ENCODE assay signal across 13 cellular contexts in genomic region chr17:82201498-82201910, GRCh38.
A peak's percentile ranks its signal among the peaks of the same experiment; 100 is the strongest.
DNase-seq lines count a peak whose midpoint lies in the region; ATAC-seq and TF ChIP-seq lines count a peak whose summit lies in the region.
"Had no signal": no experiment of that assay in that cellular context is flagged by ENCODE, and none has a peak within 500 bp of the region (broad histone marks: within the 10 kb centered on the region; RNA-seq: fewer than 3 reads in every experiment).

No MANE protein-coding gene starts in this region.

- H3K9me2 ChIP-seq in Loucy (replicated peaks; ENCODE audit: low read depth, low read length): no peaks in the 10 kb centered on the region

- H3K27ac ChIP-seq in BLaER1: no peak overlapping the region
- H3K27ac ChIP-seq: esophagus muscularis mucosa had no signal

- H3K4me2 ChIP-seq in BLaER1: peak overlapping the region; percentile 74
- peak overlapping the region; percentile 99 for H3K4me2 ChIP-seq in Loucy (ENCODE audit: low read depth, low read length, poor library complexity, severe bottlenecking)

- H3K4me3 ChIP-seq in BLaER1: no peak overlapping the region
- H3K4me3 ChIP-seq in Loucy (ENCODE audit: low read length, poor library complexity, severe bottlenecking): peak overlapping the region; percentile 98
- H3K4me3 ChIP-seq: esophagus muscularis mucosa, skin epidermis had no signal

- H3K79me2 ChIP-seq in Loucy (ENCODE audit: insufficient read depth, low read length): peaks cover 41% of the 10 kb centered on the region

- H3K4me1 ChIP-seq in BLaER1: peaks cover 49% of the 10 kb centered on the region
- peaks cover 58% of the 10 kb centered on the region for H3K4me1 ChIP-seq in Loucy (ENCODE audit: insufficient read depth, low read length, poor library complexity, severe bottlenecking)

- no peaks in the 10 kb centered on the region for H3K9me3 Mint-ChIP-seq in central memory CD8-positive, alpha-beta T cell
- no peaks in the 10 kb centered on the region for H3K9me3 Mint-ChIP-seq in stimulated activated naive B cell treated with anti-CD40 and anti-IgM and Interleukin-4, amounts not matched to agents 10 μg/mL and 1 μg/mL and 100 μg/mL, for 72 hours
- H3K9me3 Mint-ChIP-seq: dendritic cell treated with granulocyte-macrophage colony-stimulating factor and Interleukin-4, amounts not matched to agents 40 ng/mL and 50 ng/mL, for 4 days had no signal

- H3K9me3 ChIP-seq in BLaER1 (no peaks in the 10 kb centered on the region), Loucy (ENCODE audit: insufficient read depth, low read depth, low read length) (no peaks in the 10 kb centered on the region)
- H3K9me3 ChIP-seq: esophagus muscularis mucosa had no signal

- H3K27me3 Mint-ChIP-seq in central memory CD8-positive, alpha-beta T cell: no peaks in the 10 kb centered on the region
- H3K27me3 Mint-ChIP-seq in stimulated activated naive B cell treated with anti-CD40 and anti-IgM and Interleukin-4, amounts not matched to agents 10 μg/mL and 1 μg/mL and 100 μg/mL, for 72 hours: no peaks in the 10 kb centered on the region
- H3K27me3 Mint-ChIP-seq: dendritic cell treated with granulocyte-macrophage colony-stimulating factor and Interleukin-4, amounts not matched to agents 40 ng/mL and 50 ng/mL, for 4 days had no signal

- ATAC-seq in central memory CD8-positive, alpha-beta T cell (replicated peaks; ENCODE audit: extremely low read depth, poor library complexity, severe bottlenecking): no peak
- no peak for ATAC-seq in stimulated activated naive B cell treated with anti-CD40 and anti-IgM and Interleukin-4, amounts not matched to agents 10 μg/mL and 1 μg/mL and 100 μg/mL, for 72 hours (replicated peaks)
- no peak for ATAC-seq in GM19351 (IDR thresholded peaks at IDR 0.05; ENCODE audit: unreplicated experiment)

- H3K27ac Mint-ChIP-seq in central memory CD8-positive, alpha-beta T cell (ENCODE audit: low read depth): peak overlapping the region; percentile 82
- no peak overlapping the region for H3K27ac Mint-ChIP-seq in stimulated activated naive B cell treated with anti-CD40 and anti-IgM and Interleukin-4, amounts not matched to agents 10 μg/mL and 1 μg/mL and 100 μg/mL, for 72 hours
- H3K27ac Mint-ChIP-seq: CD14-positive monocyte; dendritic cell treated with granulocyte-macrophage colony-stimulating factor and Interleukin-4, amounts not matched to agents 40 ng/mL and 50 ng/mL, for 4 days had no signal

- peaks cover 4% of the 10 kb centered on the region for H3K36me3 Mint-ChIP-seq in central memory CD8-positive, alpha-beta T cell (ENCODE audit: insufficient read depth)
- peaks cover 22 to 26% of the 10 kb centered on the region in 2 donors for H3K36me3 Mint-ChIP-seq in stimulated activated naive B cell treated with anti-CD40 and anti-IgM and Interleukin-4, amounts not matched to agents 10 μg/mL and 1 μg/mL and 100 μg/mL, for 72 hours

- H3K4me3 Mint-ChIP-seq in central memory CD8-positive, alpha-beta T cell: peak overlapping the region; percentile 32
- no peak overlapping the region for H3K4me3 Mint-ChIP-seq in stimulated activated naive B cell treated with anti-CD40 and anti-IgM and Interleukin-4, amounts not matched to agents 10 μg/mL and 1 μg/mL and 100 μg/mL, for 72 hours
- H3K4me3 Mint-ChIP-seq: CD14-positive monocyte; dendritic cell treated with granulocyte-macrophage colony-stimulating factor and Interleukin-4, amounts not matched to agents 40 ng/mL and 50 ng/mL, for 4 days had no signal

- H3K9ac ChIP-seq in BLaER1 (no peak overlapping the region), Loucy (ENCODE audit: low read depth, low read length, poor library complexity, severe bottlenecking) (peak overlapping the region; percentile 90)

- no peaks in the 10 kb centered on the region for H4K20me1 ChIP-seq in BLaER1
- H4K20me1 ChIP-seq in Loucy (ENCODE audit: insufficient read depth, low read length, poor library complexity, severe bottlenecking): peaks cover 27% of the 10 kb centered on the region

- H3K27me3 ChIP-seq in BLaER1 (no peaks in the 10 kb centered on the region), Loucy (ENCODE audit: insufficient read depth, low read length, poor library complexity, severe bottlenecking) (no peaks in the 10 kb centered on the region)
- H3K27me3 ChIP-seq: esophagus muscularis mucosa had no signal

- TF ChIP-seq CTCF in Loucy (conservative IDR thresholded peaks at IDR 0.05; ENCODE audit: low read length): peak; percentile 42

- DNase-seq in AML-193 (lab: John Stamatoyannopoulos, UW) (peak; percentile 8 to 18), COLO829 (ENCODE audit: low spot score) (no peak)
- DNase-seq in central memory CD8-positive, alpha-beta T cell (ENCODE audit: low spot score in 2 of 2): no peak
- no peak for DNase-seq in stimulated activated naive B cell treated with anti-CD40 and anti-IgM and Interleukin-4, amounts not matched to agents 10 μg/mL and 1 μg/mL and 100 μg/mL, for 72 hours
- DNase-seq: NCI-H1436 treated with DMSO at 0.1 percent for 48 hours, NCI-H446 treated with DMSO at 0.1 percent for 48 hours had no signal

- peaks cover 24% of the 10 kb centered on the region for H3K4me1 Mint-ChIP-seq in central memory CD8-positive, alpha-beta T cell
- H3K4me1 Mint-ChIP-seq in stimulated activated naive B cell treated with anti-CD40 and anti-IgM and Interleukin-4, amounts not matched to agents 10 μg/mL and 1 μg/mL and 100 μg/mL, for 72 hours: peaks cover 12 to 15% of the 10 kb centered on the region in 2 donors

- H2AFZ ChIP-seq in Loucy (ENCODE audit: low read length): peak overlapping the region; percentile 10; the same call in 1 of the 2 replicates

- H3K36me3 ChIP-seq in BLaER1: peaks cover 18% of the 10 kb centered on the region; the same call in 1 of the 2 replicates
- H3K36me3 ChIP-seq in Loucy (ENCODE audit: insufficient read depth, low read length): peaks cover 14% of the 10 kb centered on the region; the same call in 1 of the 2 replicates

- H3F3A ChIP-seq in Loucy (ENCODE audit: low read depth): 0 out of 2 replicates have a peak, but pooled peaks cover 2% of the 10 kb centered on the region

Comparison
In these comparisons a context has a peak if more than half of its experiments do, and no peak if none do; other contexts are left out.
1. DNase-seq: peak in AML-193 (2 of 2); none in central memory CD8-positive, alpha-beta T cell (0 of 2), stimulated activated naive B cell treated with anti-CD40 and anti-IgM and Interleukin-4, amounts not matched to agents 10 μg/mL and 1 μg/mL and 100 μg/mL, for 72 hours (single experiment) and COLO829 (single experiment).